In genomic region chr14:99674064-99674650, GRCh38 we compare ENCODE assay signal across 25 cellular contexts. TPM values are rescaled to one million over a fixed set of nuclear protein-coding genes. Genes with fewer than 3 reads are reported as not detected.
DNase-seq lines count a peak whose midpoint lies in the region; ATAC-seq, FAIRE-seq and TF ChIP-seq lines count a peak whose summit lies in the region.
"Had no signal": no experiment of that assay in that cellular context is flagged by ENCODE, and none has a peak within 500 bp of the region (broad histone marks: within the 10 kb centered on the region; RNA-seq: fewer than 3 reads in every experiment).

No MANE protein-coding gene starts in this region.

- no peak overlapping the region for H2BK15ac ChIP-seq in IMR-90 (ENCODE audit: low read depth, low read length)

- peaks cover 12% of the 10 kb centered on the region; the same call in 1 of the 2 replicates for H3K27me3 ChIP-seq in IMR-90 (ENCODE audit: control insufficient read depth, insufficient read depth, low read length)
- H3K27me3 ChIP-seq in RWPE2 (ENCODE audit: insufficient read depth, poor library complexity, severe bottlenecking): peaks cover 22% of the 10 kb centered on the region
- H3K27me3 ChIP-seq in testis: no peaks in the 10 kb centered on the region
- H3K27me3 ChIP-seq: BLaER1 treated with 17β-estradiol and CSF1 and Interleukin-3, amounts not matched to agents 10 nM and 100 nM had no signal

- no peak overlapping the region for H4K8ac ChIP-seq in IMR-90 (ENCODE audit: low read depth in 2 of 2, low read length in 2 of 2)

- 100% methylated on average over 1 of the region's 9 CpGs; no CpG with 5 or more reads in 1 of the 2 experiments for WGBS in IMR-90 (ENCODE audit: extremely low coverage in 2 of 2, insufficient read length in 1 of 2), 2 experiments
- WGBS in testis, 2 donors: 93 to 97% methylated on average over 7 to 9 of the region's 9 CpGs

- no peak overlapping the region for H3K9ac ChIP-seq in IMR-90 (ENCODE audit: low read depth, low read length)
- H3K9ac ChIP-seq in kidney (ENCODE audit: low read length in 2 of 2): no peak overlapping the region
- H3K9ac ChIP-seq: BLaER1 treated with 17β-estradiol and CSF1 and Interleukin-3, amounts not matched to agents 10 nM and 100 nM; SK-N-SH had no signal

- H4K5ac ChIP-seq in IMR-90 (ENCODE audit: low read depth, low read length): no peak overlapping the region

- peak overlapping the region; percentile 27 for H2AFZ ChIP-seq in IMR-90 (replicated peaks; ENCODE audit: low read length, poor library complexity)

- no peak overlapping the region for H2BK20ac ChIP-seq in IMR-90 (ENCODE audit: low read depth, low read length)

- H3K4me3 ChIP-seq in IMR-90 (ENCODE audit: insufficient read depth, low read depth, low read length) (no peak overlapping the region), RWPE2 (ENCODE audit: severe bottlenecking) (no peak overlapping the region), kidney (ENCODE audit: low read length in 2 of 2) (no peak overlapping the region), testis (no peak overlapping the region)
- H3K4me3 ChIP-seq: A549; BLaER1 treated with 17β-estradiol and CSF1 and Interleukin-3, amounts not matched to agents 10 nM and 100 nM had no signal

- H2AK9ac ChIP-seq in IMR-90 (replicated peaks; ENCODE audit: low read depth, low read length, poor library complexity): no peak overlapping the region

- H4K91ac ChIP-seq in IMR-90 (ENCODE audit: insufficient read depth, low read depth, low read length): no peak overlapping the region

- in situ Hi-C loops in IMR-90 (cut with MboI; ENCODE audit: low sequenced_read_pairs): no loop called here

- ATAC-seq in IMR-90 (ENCODE audit: low read depth) (no peak), RWPE2 (ENCODE audit: low read depth) (no peak; the same call in 2 of the 3 replicates), HG03565 (IDR thresholded peaks at IDR 0.05; ENCODE audit: unreplicated experiment) (no peak)
- ATAC-seq: A549, Panc1 had no signal

- no peak overlapping the region for H3K18ac ChIP-seq in IMR-90 (ENCODE audit: low read depth, low read length)

- TF ChIP-seq POLR2A in IMR-90 (IDR thresholded peaks at IDR 0.05; ENCODE audit: low read depth, low read length): no peak
- TF ChIP-seq POLR2A in testis (IDR thresholded peaks at IDR 0.05): no peak

- no peak overlapping the region for H2AK5ac ChIP-seq in IMR-90 (ENCODE audit: low read depth, low read length)

- H3K14ac ChIP-seq in IMR-90 (replicated peaks; ENCODE audit: low read depth, low read length): no peak overlapping the region

- dilution Hi-C loops in IMR-90 (cut with HindIII; ENCODE audit: low sequenced_read_pairs, unreplicated experiment): no loop called here

- FAIRE-seq in kidney (lab: Jason Lieb, UNC): no peak
- FAIRE-seq: A549, D721Med, GM18507, H54 had no signal

- no peak overlapping the region for H3K56ac ChIP-seq in IMR-90 (ENCODE audit: extremely low read depth, insufficient read depth, low read length)

- no peaks in the 10 kb centered on the region for H3K9me1 ChIP-seq in IMR-90 (ENCODE audit: insufficient read depth, low read length)

- TF ChIP-seq RAD21 in IMR-90 (IDR thresholded peaks at IDR 0.05; ENCODE audit: low read length): no peak

- H3K23ac ChIP-seq in IMR-90 (ENCODE audit: low read depth, low read length): no peak overlapping the region

- no peak overlapping the region for H3K4me2 ChIP-seq in IMR-90 (ENCODE audit: low read depth, low read length)
- H3K4me2 ChIP-seq: A549; BLaER1 treated with 17β-estradiol and CSF1 and Interleukin-3, amounts not matched to agents 10 nM and 100 nM; SK-N-SH had no signal

- H2BK5ac ChIP-seq in IMR-90 (ENCODE audit: low read depth, low read length, poor library complexity, severe bottlenecking): no peak overlapping the region

- CTCF ChIA-PET in IMR-90 (lab: Yijun Ruan, JAX): no interaction called here

- no TSS peak for BruUV-seq in IMR-90 (replicated peaks; lab: Mats Ljungman, UMichigan)

- TF ChIP-seq CTCF in IMR-90 (conservative IDR thresholded peaks at IDR 0.05; ENCODE audit: low read depth, low read length): no peak
- TF ChIP-seq CTCF in RWPE2 (IDR thresholded peaks at IDR 0.05; ENCODE audit: poor library complexity, severe bottlenecking): no peak
- no peak for TF ChIP-seq CTCF in kidney (IDR thresholded peaks at IDR 0.05; ENCODE audit: borderline replicate concordance, extremely low read depth, insufficient read depth)
- no peak for TF ChIP-seq CTCF in testis (IDR thresholded peaks at IDR 0.05)

- H3K4ac ChIP-seq in IMR-90 (ENCODE audit: low read depth, low read length): no peak overlapping the region

- intact Hi-C loops in IMR-90 (cut with micrococcal nuclease): no loop called here
- intact Hi-C loops in kidney (cut with DNase I): no loop called here
- intact Hi-C loops in posterior vena cava (cut with DNase I): no loop called here
- intact Hi-C loops in testis (cut with DNase I; ENCODE audit: low total_unique reads): no loop called here

- POLR2A ChIA-PET in IMR-90 (lab: Charles Lee; ENCODE audit: unreplicated experiment): no interaction called here

- DNase-seq in IMR-90 (no peak), RWPE2 (ENCODE audit: low spot score) (peak; percentile 52), kidney (peak; percentile 37), posterior vena cava (ENCODE audit: low spot score) (peak; percentile 43), testis (no peak), germinal center (ENCODE audit: low spot score) (no peak)
- no peak for DNase-seq in stimulated activated naive CD4-positive, alpha-beta T cell (lab: John Stamatoyannopoulos, UW)
- DNase-seq: AML-193; CD4-positive, alpha-beta T cell; Kasumi-1; NCI-H1092 treated with DMSO at 0.1 percent for 48 hours; NCI-H146; NCI-H1930; NCI-H2107; NCI-H524 treated with DMSO at 0.1 percent for 48 hours; NCI-H82; SK-N-SH had no signal

- H3K4me1 ChIP-seq in IMR-90 (ENCODE audit: control insufficient read depth, insufficient read depth, low read length): no peaks in the 10 kb centered on the region; the same call in 1 of the 2 replicates
- no peaks in the 10 kb centered on the region for H3K4me1 ChIP-seq in RWPE2 (ENCODE audit: insufficient read depth, poor library complexity, severe bottlenecking)
- peaks cover 4 to 8% of the 10 kb centered on the region in 2 donors for H3K4me1 ChIP-seq in kidney (ENCODE audit: control insufficient read depth in 1 of 2, insufficient read depth in 1 of 2, low read depth in 1 of 2, low read length in 2 of 2)
- no peaks in the 10 kb centered on the region for H3K4me1 ChIP-seq in testis

- H3K9me3 ChIP-seq in IMR-90 (ENCODE audit: control insufficient read depth, insufficient read depth, low read length) (peaks cover 17% of the 10 kb centered on the region), RWPE2 (ENCODE audit: severe bottlenecking) (peaks cover 17% of the 10 kb centered on the region), kidney (ENCODE audit: control insufficient read depth in 1 of 2, low read length in 2 of 2) (peaks cover 0 to 6% of the 10 kb centered on the region in 2 donors), testis (no peaks in the 10 kb centered on the region)
- H3K9me3 ChIP-seq: SK-N-SH had no signal

- H3K27ac ChIP-seq in IMR-90 (ENCODE audit: insufficient read depth, low read length) (no peak overlapping the region), RWPE2 (ENCODE audit: poor library complexity, severe bottlenecking) (no peak overlapping the region), kidney (ENCODE audit: low read depth in 2 of 2, low read length in 2 of 2) (no peak overlapping the region), testis (no peak overlapping the region)
- H3K27ac ChIP-seq: A549 had no signal

- H3K36me3 ChIP-seq in IMR-90 (ENCODE audit: control insufficient read depth, insufficient read depth, low read length): no peaks in the 10 kb centered on the region
- no peaks in the 10 kb centered on the region for H3K36me3 ChIP-seq in RWPE2 (ENCODE audit: low read depth)
- H3K36me3 ChIP-seq in kidney (ENCODE audit: control insufficient read depth in 1 of 2, insufficient read depth in 2 of 2, low read length in 2 of 2): no peaks in the 10 kb centered on the region
- H3K36me3 ChIP-seq in testis (ENCODE audit: low read depth, missing control alignments): no peaks in the 10 kb centered on the region

- no peaks in the 10 kb centered on the region for H3K79me1 ChIP-seq in IMR-90 (ENCODE audit: low read depth in 1 of 2, low read length in 2 of 2)

- H4K20me1 ChIP-seq in IMR-90 (ENCODE audit: insufficient read depth, low read length): no peaks in the 10 kb centered on the region
- H4K20me1 ChIP-seq: BLaER1 treated with 17β-estradiol and CSF1 and Interleukin-3, amounts not matched to agents 10 nM and 100 nM had no signal

- no peak overlapping the region for H2BK120ac ChIP-seq in IMR-90 (ENCODE audit: low read depth, low read length)

TF ChIP-seq in IMR-90, 13 proteins besides CTCF, POLR2A, EP300 and RAD21 (continues in another document):
- TF ChIP-seq CHD1 (IDR thresholded peaks at IDR 0.05; ENCODE audit: low read depth, low read length) (no peak), MAFK (IDR thresholded peaks at IDR 0.05; ENCODE audit: low read depth, low read length) (no peak), ELK1 (IDR thresholded peaks at IDR 0.05; ENCODE audit: borderline replicate concordance, low read depth, low read length) (no peak), MAZ (IDR thresholded peaks at IDR 0.05; ENCODE audit: borderline replicate concordance, low read depth, low read length) (no peak)

RNA-seq across cellular contexts. Expression of gene CYP46A1, which starts 9.9 kb away (rescaled TPM):
- total RNA-seq in IMR-90 (2012; rRNA removed) (under 0.01 and 0.18 TPM in 2 replicates), kidney (0.82 TPM), posterior vena cava (1 to 10 TPM; 1.3 TPM), testis (1 to 10 TPM; 4.2 to 4.6 TPM)
- polyA plus RNA-seq in IMR-90 (2012; rRNA removed) (0.24 and 0.31 TPM in 2 replicates), kidney (ENCODE audit: insufficient read depth, low read depth, low replicate concordance) (2.5 TPM), testis (ENCODE audit: insufficient read depth, low read depth, low replicate concordance) (2.5 TPM)
- polyA plus RNA-seq in IMR-90 (2012; cell fraction: cytosol; rRNA removed): 0.09 and 0.31 TPM in 2 replicates
- polyA plus RNA-seq in IMR-90 (2012; cell fraction: nucleus; rRNA removed; ENCODE audit: low replicate concordance): 1.0 and 1.2 TPM in 2 replicates
- total RNA-seq: HT-29 had no signal

RNA-seq across cellular contexts. Expression of gene HHIPL1, which starts 29.2 kb away (rescaled TPM):
- total RNA-seq in IMR-90 (2012; rRNA removed) (0.56 and 0.72 TPM in 2 replicates), kidney (0.88 TPM), posterior vena cava (10 to 100 TPM; 10.9 to 11.6 TPM), testis (1 to 10 TPM; 2.7 to 3.9 TPM)
- polyA plus RNA-seq in IMR-90 (2012; rRNA removed) (0.65 and 1.4 TPM in 2 replicates), kidney (ENCODE audit: insufficient read depth, low read depth, low replicate concordance) (0.32 TPM), testis (ENCODE audit: insufficient read depth, low read depth, low replicate concordance) (1.0 TPM)
- polyA plus RNA-seq in IMR-90 (2012; cell fraction: cytosol; rRNA removed): 0.48 and 1.5 TPM in 2 replicates
- 0.64 and 1.3 TPM in 2 replicates for polyA plus RNA-seq in IMR-90 (2012; cell fraction: nucleus; rRNA removed; ENCODE audit: low replicate concordance)
- total RNA-seq: CD4-positive, alpha-beta T cell; HT-29 had no signal

Comparison
In these comparisons a context has a peak if more than half of its experiments do, and no peak if none do; other contexts are left out.
1. DNase-seq: peak in RWPE2 (single experiment), kidney (single experiment) and posterior vena cava (single experiment); none in IMR-90 (single experiment), testis (single experiment), stimulated activated naive CD4-positive, alpha-beta T cell (0 of 6) and germinal center (single experiment).